ENCODE assay signal across 12 cellular contexts in genomic region chr19:5093297-5093858, GRCh38.
DNase-seq lines count a peak whose midpoint lies in the region; ATAC-seq and TF ChIP-seq lines count a peak whose summit lies in the region.
"Had no signal": no experiment of that assay in that cellular context is flagged by ENCODE, and none has a peak within 500 bp of the region (broad histone marks: within the 10 kb centered on the region; RNA-seq: fewer than 3 reads in every experiment).

No MANE protein-coding gene starts in this region.

- H3K9me3 ChIP-seq in tibial nerve (peaks cover 0 to 7% (median 0%) of the 10 kb centered on the region in 4 donors), lower lobe of right lung (peaks cover 6% of the 10 kb centered on the region)

- no peaks in the 10 kb centered on the region for H3K27me3 ChIP-seq in tibial nerve
- H3K27me3 ChIP-seq in lower lobe of right lung (ENCODE audit: low read depth): no peaks in the 10 kb centered on the region

- H3K36me3 ChIP-seq in tibial nerve: peaks cover 0 to 53% (median 3%) of the 10 kb centered on the region in 3 donors
- peaks cover 21% of the 10 kb centered on the region for H3K36me3 ChIP-seq in lower lobe of right lung

- DNase-seq in NCI-H2107 (lab: John Stamatoyannopoulos, UW) (peak; percentile 38), NCI-H2107 treated with DMSO at 0.1 percent for 48 hours (lab: John Stamatoyannopoulos, UW; ENCODE audit: unreplicated experiment) (no peak), cerebellar cortex (ENCODE audit: low spot score) (peak; percentile 34), medulla oblongata (ENCODE audit: extremely low spot score) (peak; percentile 17), tibial nerve (ENCODE audit: low spot score in 2 of 2) (peak in 1 of 2 donors; percentile 36), GM19238 (ENCODE audit: insufficient read length, low spot score) (no peak), lower lobe of right lung (no peak)
- DNase-seq: activated naive CD4-positive, alpha-beta T cell treated with Interleukin-2 at 50 U/mL for 16 hours; MM.1S had no signal

- peak in 1 of 2 donors; percentile 36 for TF ChIP-seq EP300 in tibial nerve (IDR thresholded peaks at IDR 0.05)

- 35 to 51% methylated on average over 19 to 23 of the region's 29 CpGs for WGBS in tibial nerve, 2 donors

- H3K4me1 ChIP-seq in tibial nerve (peaks cover 0 to 49% (median 27%) of the 10 kb centered on the region in 4 donors), lower lobe of right lung (no peaks in the 10 kb centered on the region)

- TF ChIP-seq CTCF in tibial nerve (IDR thresholded peaks at IDR 0.05) (no peak), lower lobe of right lung (IDR thresholded peaks at IDR 0.05) (no peak)

- TF ChIP-seq POLR2A in tibial nerve (IDR thresholded peaks at IDR 0.05): no peak

- H3K27ac ChIP-seq in tibial nerve (peak overlapping the region in 3 of 4 donors; percentile 40 to 89 (median 83)), lower lobe of right lung (no peak overlapping the region)
- H3K27ac ChIP-seq: 22Rv1 had no signal

- H3K4me3 ChIP-seq in tibial nerve (no peak overlapping the region), lower lobe of right lung (no peak overlapping the region)
- H3K4me3 ChIP-seq: skin epidermis had no signal

- no peak for ATAC-seq in lower lobe of right lung
- no peak for ATAC-seq in GM18909 (IDR thresholded peaks at IDR 0.05; ENCODE audit: poor library complexity, unreplicated experiment)

- intact Hi-C loops in lower lobe of right lung (cut with DNase I): no loop called here

Comparison
In these comparisons a context has a peak if more than half of its experiments do, and no peak if none do; other contexts are left out.
1. DNase-seq: peak in NCI-H2107 (single experiment), cerebellar cortex (single experiment) and medulla oblongata (single experiment); none in NCI-H2107 treated with DMSO at 0.1 percent for 48 hours (single experiment), GM19238 (single experiment) and lower lobe of right lung (single experiment).